ENCODE assay signal across 22 cellular contexts in genomic region chr1:54680387-54680786, GRCh38. TPM values are rescaled to one million over a fixed set of nuclear protein-coding genes. Genes with fewer than 3 reads are reported as not detected.
"Had no signal": no experiment of that assay in that cellular context is flagged by ENCODE, and none has a peak within 500 bp of the region (broad histone marks: within the 10 kb centered on the region; RNA-seq: fewer than 3 reads in every experiment).

No MANE protein-coding gene starts in this region.

- H3K9me3 ChIP-seq: SJSA1 had no signal

- DNase-seq: Kasumi-1, MM.1S, NCI-H1092 treated with DMSO at 0.1 percent for 48 hours, NCI-H1436, NCI-H2029, NCI-H2081 treated with DMSO at 0.1 percent for 48 hours, NCI-H2171, NCI-H226, NCI-H446, NCI-H510A, NCI-H524 treated with DMSO at 0.1 percent for 48 hours, NCI-H748 treated with DMSO at 0.1 percent for 48 hours, Right ventricle myocardium superior, RPMI8226, SIG-M5 had no signal

- H3K4me3 ChIP-seq: K562, SJSA1, SK-N-MC had no signal

- H3K4me3 Mint-ChIP-seq: IgD-negative memory B cell had no signal

- H3K9ac ChIP-seq: KMS-11 had no signal

- H3K4me1 ChIP-seq: SJSA1 had no signal

- H3K27ac ChIP-seq: HL-60, KMS-11, SJSA1, SK-N-MC had no signal

- H3K36me3 ChIP-seq: SJSA1 had no signal

- H3K9me3 Mint-ChIP-seq: IgD-negative memory B cell had no signal

- H3K36me3 Mint-ChIP-seq: IgD-negative memory B cell had no signal

- H3K4me2 ChIP-seq: KMS-11 had no signal

RNA-seq across cellular contexts. Expression of gene MROH7, which starts 38.8 kb away (rescaled TPM):
- total RNA-seq: K562, M059J, SJSA1 had no signal
- polyA plus RNA-seq: IgD-negative memory B cell, K562 had no signal

RNA-seq across cellular contexts. Expression of gene FAM151A, which starts 57.1 kb away (rescaled TPM):
- total RNA-seq: K562, M059J, SJSA1 had no signal
- polyA plus RNA-seq: IgD-negative memory B cell, K562 had no signal
